In genomic region chr2:73238976-73239375, GRCh38 we compare ENCODE assay signal across 26 cellular contexts. TPM values are rescaled to one million over a fixed set of nuclear protein-coding genes. Genes with fewer than 3 reads are reported as not detected.
DNase-seq lines count a peak whose midpoint lies in the region; ATAC-seq, FAIRE-seq and TF ChIP-seq lines count a peak whose summit lies in the region.
"Had no signal": no experiment of that assay in that cellular context is flagged by ENCODE, and none has a peak within 500 bp of the region (broad histone marks: within the 10 kb centered on the region; RNA-seq: fewer than 3 reads in every experiment).

No MANE protein-coding gene starts in this region.

- H3K9ac ChIP-seq in BLaER1 (peak overlapping the region; percentile 26; the same call in 1 of the 2 replicates), DND-41 (ENCODE audit: low read depth, low read length) (no peak overlapping the region), endothelial cell of umbilical vein (replicated peaks; ENCODE audit: extremely low read depth, insufficient read depth, low read length) (no peak overlapping the region)

- peaks cover 97% of the 10 kb centered on the region for H4K20me1 ChIP-seq in BLaER1
- peaks cover 70% of the 10 kb centered on the region for H4K20me1 ChIP-seq in DND-41 (ENCODE audit: insufficient read depth, low read length)
- H4K20me1 ChIP-seq in endothelial cell of umbilical vein (replicated peaks; ENCODE audit: control insufficient read depth, extremely low read depth, insufficient read depth, low read length) = peaks cover 2% of the 10 kb centered on the region

- H3K79me2 ChIP-seq in DND-41 (ENCODE audit: insufficient read depth, low read length) = peaks cover 96% of the 10 kb centered on the region
- peaks cover 85% of the 10 kb centered on the region for H3K79me2 ChIP-seq in endothelial cell of umbilical vein (ENCODE audit: control insufficient read depth, insufficient read depth, low read length)

- no TSS peak for BruUV-seq in endothelial cell of umbilical vein (replicated peaks; lab: Mats Ljungman, UMichigan)

- H3K9me3 Mint-ChIP-seq in activated CD8-positive, alpha-beta T cell treated with anti-CD3 and anti-CD28 coated beads for 36 hours = no peaks in the 10 kb centered on the region
- H3K9me3 Mint-ChIP-seq in stimulated activated memory B cell treated with anti-CD40 and anti-IgM and Interleukin-4, amounts not matched to agents 10 μg/mL and 1 μg/mL and 100 μg/mL, for 72 hours = no peaks in the 10 kb centered on the region
- H3K9me3 Mint-ChIP-seq: activated naive CD4-positive, alpha-beta T cell treated with anti-CD3 and anti-CD28 coated beads, Interleukin-2, amount 10 ng/mL, durations not matched to agents 7 days and 5 days; neural crest cell had no signal

- peaks cover 30% of the 10 kb centered on the region for H3K4me1 ChIP-seq in BLaER1
- peaks cover 35% of the 10 kb centered on the region for H3K4me1 ChIP-seq in DND-41 (ENCODE audit: insufficient read depth, low read length)
- H3K4me1 ChIP-seq in endothelial cell of umbilical vein (ENCODE audit: control insufficient read depth, extremely low read depth, insufficient read depth, low read length) = peaks cover 29% of the 10 kb centered on the region

- no peaks in the 10 kb centered on the region for H3K9me1 ChIP-seq in endothelial cell of umbilical vein (replicated peaks; ENCODE audit: control insufficient read depth, extremely low read depth, insufficient read depth, low read length)

- peaks cover 41% of the 10 kb centered on the region for H3K4me1 Mint-ChIP-seq in activated CD8-positive, alpha-beta T cell treated with anti-CD3 and anti-CD28 coated beads for 36 hours (ENCODE audit: low read depth)
- H3K4me1 Mint-ChIP-seq in stimulated activated memory B cell treated with anti-CD40 and anti-IgM and Interleukin-4, amounts not matched to agents 10 μg/mL and 1 μg/mL and 100 μg/mL, for 72 hours = peaks cover 33% of the 10 kb centered on the region

- no peak for FAIRE-seq in endothelial cell of umbilical vein (lab: Jason Lieb, UNC)
- FAIRE-seq: GM12878, keratinocyte had no signal

- CTCF ChIA-PET in activated CD8-positive, alpha-beta T cell treated with anti-CD3 and anti-CD28 coated beads for 36 hours (lab: Charles Lee) = interaction anchor here (1.2 to 2.9 kb wide), 2 partner anchors 11 to 51 kb away, joined by 3 to 11 read pairs; no protein-coding TSS in a partner anchor
- CTCF ChIA-PET in endothelial cell of umbilical vein (lab: Charles Lee) = interaction anchor here (1.0 to 2.0 kb wide), 4 partner anchors 21 to 62 kb away, joined by 3 to 6 read pairs (median 5); no protein-coding TSS in a partner anchor

- H3K4me3 ChIP-seq in BLaER1 (no peak overlapping the region), DND-41 (ENCODE audit: low read depth in 1 of 2, low read length in 2 of 2) (no peak overlapping the region), endothelial cell of umbilical vein (replicated peaks in 1 of 3; ENCODE audit: insufficient read depth in 1 of 3, low read depth in 1 of 3, low read length in 3 of 3) (no peak overlapping the region)
- H3K4me3 ChIP-seq: esophagus muscularis mucosa, gastrocnemius medialis, GM12878, thoracic aorta had no signal

- no peaks in the 10 kb centered on the region for H3K27me3 ChIP-seq in BLaER1
- H3K27me3 ChIP-seq in DND-41 (ENCODE audit: insufficient read depth, low read length, poor library complexity) = no peaks in the 10 kb centered on the region
- no peaks in the 10 kb centered on the region for H3K27me3 ChIP-seq in endothelial cell of umbilical vein (ENCODE audit: control insufficient read depth in 2 of 2, insufficient read depth in 2 of 2, low read length in 2 of 2)
- H3K27me3 ChIP-seq: esophagus muscularis mucosa, gastrocnemius medialis had no signal

- ATAC-seq in DND-41 (ENCODE audit: insufficient read depth, low read depth) (no peak), HG03460 (IDR thresholded peaks at IDR 0.05; ENCODE audit: unreplicated experiment) (no peak)
- no peak for ATAC-seq in activated CD8-positive, alpha-beta T cell treated with anti-CD3 and anti-CD28 coated beads for 36 hours
- no peak for ATAC-seq in stimulated activated memory B cell treated with anti-CD40 and anti-IgM and Interleukin-4, amounts not matched to agents 10 μg/mL and 1 μg/mL and 100 μg/mL, for 72 hours
- ATAC-seq: gastrocnemius medialis, GM12878 had no signal

- no peaks in the 10 kb centered on the region for H3K27me3 Mint-ChIP-seq in activated CD8-positive, alpha-beta T cell treated with anti-CD3 and anti-CD28 coated beads for 36 hours
- no peaks in the 10 kb centered on the region for H3K27me3 Mint-ChIP-seq in stimulated activated memory B cell treated with anti-CD40 and anti-IgM and Interleukin-4, amounts not matched to agents 10 μg/mL and 1 μg/mL and 100 μg/mL, for 72 hours
- H3K27me3 Mint-ChIP-seq: activated naive CD4-positive, alpha-beta T cell treated with anti-CD3 and anti-CD28 coated beads, Interleukin-2, amount 10 ng/mL, durations not matched to agents 7 days and 5 days; progenitor cell of endocrine pancreas had no signal

- no peak for DNase-seq in DND-41
- DNase-seq in activated CD8-positive, alpha-beta T cell treated with anti-CD3 and anti-CD28 coated beads for 36 hours = no peak
- DNase-seq in endothelial cell of umbilical vein (ENCODE audit: low read depth, low spot score) = peak; percentile 18
- no peak for DNase-seq in NCI-H1105 treated with DMSO at 0.1 percent for 48 hours (lab: John Stamatoyannopoulos, UW)
- DNase-seq: activated naive CD4-positive, alpha-beta T cell treated with anti-CD3 and anti-CD28 coated beads, Interleukin-2, amount 10 ng/mL, durations not matched to agents 7 days and 5 days; DMS53; effector CD8-positive, alpha-beta T cell; gastrocnemius medialis; hippocampal formation; NCI-H1436 treated with DMSO at 0.1 percent for 48 hours; NCI-H510A treated with DMSO at 0.1 percent for 48 hours; RPMI8226; stimulated activated CD4-positive, alpha-beta T cell treated with anti-CD3 and anti-CD28 coated beads, Interleukin-1b, Interleukin-23, amount 100 ng/mL, for 48 hours had no signal

- peaks cover 86% of the 10 kb centered on the region for H3K36me3 ChIP-seq in BLaER1
- H3K36me3 ChIP-seq in DND-41 (ENCODE audit: insufficient read depth, low read length) = peaks cover 83% of the 10 kb centered on the region
- H3K36me3 ChIP-seq in endothelial cell of umbilical vein (ENCODE audit: control insufficient read depth in 2 of 2, extremely low read depth in 1 of 2, insufficient read depth in 2 of 2, low read length in 2 of 2) = peaks cover 2 to 22% of the 10 kb centered on the region in 2 experiments

- H3K4me2 ChIP-seq in BLaER1 = no peak overlapping the region
- H3K4me2 ChIP-seq in DND-41 (ENCODE audit: insufficient read depth, low read length) = peak overlapping the region; percentile 43; the same call in 1 of the 2 replicates
- peak overlapping the region; percentile 14 for H3K4me2 ChIP-seq in endothelial cell of umbilical vein (ENCODE audit: insufficient read depth, low read length)

- POLR2A ChIA-PET in activated CD8-positive, alpha-beta T cell treated with anti-CD3 and anti-CD28 coated beads for 36 hours (lab: Charles Lee) = interaction anchor here (0.8 to 9.9 kb wide), 6 partner anchors 14 to 51 kb away, joined by 3 to 97 read pairs (median 4); partner anchors contain the start of gene FBXO41
- POLR2A ChIA-PET in endothelial cell of umbilical vein (lab: Charles Lee) = no interaction called here

- H3K4me3 Mint-ChIP-seq in activated CD8-positive, alpha-beta T cell treated with anti-CD3 and anti-CD28 coated beads for 36 hours = no peak overlapping the region
- H3K4me3 Mint-ChIP-seq in stimulated activated memory B cell treated with anti-CD40 and anti-IgM and Interleukin-4, amounts not matched to agents 10 μg/mL and 1 μg/mL and 100 μg/mL, for 72 hours = no peak overlapping the region
- H3K4me3 Mint-ChIP-seq: activated naive CD4-positive, alpha-beta T cell treated with anti-CD3 and anti-CD28 coated beads, Interleukin-2, amount 10 ng/mL, durations not matched to agents 7 days and 5 days had no signal

- peak overlapping the region; percentile 50 for H3K27ac Mint-ChIP-seq in activated CD8-positive, alpha-beta T cell treated with anti-CD3 and anti-CD28 coated beads for 36 hours
- H3K27ac Mint-ChIP-seq in stimulated activated memory B cell treated with anti-CD40 and anti-IgM and Interleukin-4, amounts not matched to agents 10 μg/mL and 1 μg/mL and 100 μg/mL, for 72 hours = no peak overlapping the region
- H3K27ac Mint-ChIP-seq: activated naive CD4-positive, alpha-beta T cell treated with anti-CD3 and anti-CD28 coated beads, Interleukin-2, amount 10 ng/mL, durations not matched to agents 7 days and 5 days; progenitor cell of endocrine pancreas had no signal

- dilution Hi-C loops in endothelial cell of umbilical vein (cut with MboI; ENCODE audit: extremely low pct_ligation_motif_present, low sequenced_read_pairs) = no loop called here

- intact Hi-C loops in activated CD8-positive, alpha-beta T cell treated with anti-CD3 and anti-CD28 coated beads for 36 hours (cut with micrococcal nuclease) = no loop called here
- intact Hi-C loops in endothelial cell of umbilical vein (cut with micrococcal nuclease) = no loop called here

- H3K9me3 ChIP-seq in BLaER1 (no peaks in the 10 kb centered on the region), DND-41 (ENCODE audit: insufficient read depth, low read length, severe bottlenecking) (no peaks in the 10 kb centered on the region), endothelial cell of umbilical vein (replicated peaks; ENCODE audit: control insufficient read depth, insufficient read depth, low read length) (no peaks in the 10 kb centered on the region)
- H3K9me3 ChIP-seq: esophagus muscularis mucosa, gastrocnemius medialis, thoracic aorta had no signal

- no peak overlapping the region for H2AFZ ChIP-seq in DND-41 (ENCODE audit: low read depth, low read length)
- no peak overlapping the region for H2AFZ ChIP-seq in endothelial cell of umbilical vein (ENCODE audit: low read depth, low read length)

- TF ChIP-seq POLR2A in endothelial cell of umbilical vein (IDR thresholded peaks at IDR 0.05; ENCODE audit: low read depth, low read length) = no peak

- TF ChIP-seq CTCF in DND-41 (IDR thresholded peaks at IDR 0.05; ENCODE audit: borderline replicate concordance, extremely low read depth, low read length, poor library complexity, severe bottlenecking) (no peak), endothelial cell of umbilical vein (IDR thresholded peaks at IDR 0.05; ENCODE audit: extremely low read depth in 1 of 2, insufficient read depth in 1 of 2, low read depth in 1 of 2, low read length in 2 of 2) (no peak)
- no peak for TF ChIP-seq CTCF in activated CD8-positive, alpha-beta T cell treated with anti-CD3 and anti-CD28 coated beads for 36 hours (IDR thresholded peaks at IDR 0.05)

- H3K27ac ChIP-seq in BLaER1 (no peak overlapping the region), DND-41 (ENCODE audit: low read length) (no peak overlapping the region), endothelial cell of umbilical vein (ENCODE audit: insufficient read depth, low read depth, low read length) (peak overlapping the region; percentile 88)
- H3K27ac ChIP-seq: esophagus muscularis mucosa, thoracic aorta, VCaP had no signal

- peaks cover 56% of the 10 kb centered on the region for H3K36me3 Mint-ChIP-seq in activated CD8-positive, alpha-beta T cell treated with anti-CD3 and anti-CD28 coated beads for 36 hours (ENCODE audit: low read depth)
- H3K36me3 Mint-ChIP-seq in stimulated activated memory B cell treated with anti-CD40 and anti-IgM and Interleukin-4, amounts not matched to agents 10 μg/mL and 1 μg/mL and 100 μg/mL, for 72 hours = peaks cover 15% of the 10 kb centered on the region

RNA-seq across cellular contexts. Expression of gene CCT7, which starts 4.9 kb away (rescaled TPM):
- 100 to 1,000 TPM; 628 to 660 TPM for total RNA-seq in activated CD8-positive, alpha-beta T cell treated with anti-CD3 and anti-CD28 coated beads for 36 hours
- 362 and 389 TPM in 2 replicates for total RNA-seq in endothelial cell of umbilical vein
- polyA plus RNA-seq in endothelial cell of umbilical vein = 317 and 343 TPM in 2 replicates
- 304 and 311 TPM in 2 replicates for polyA plus RNA-seq in endothelial cell of umbilical vein (2011; cell fraction: cytosol; rRNA removed)
- polyA plus RNA-seq in endothelial cell of umbilical vein (2011; cell fraction: nucleus; rRNA removed) = 134 and 184 TPM in 2 replicates
- polyA plus RNA-seq in endothelial cell of umbilical vein (2012) = 406 and 507 TPM in 2 replicates
- polyA minus RNA-seq in endothelial cell of umbilical vein = 347 and 391 TPM in 2 replicates
- polyA minus RNA-seq in endothelial cell of umbilical vein (2011; cell fraction: cytosol; rRNA and poly(A)+ RNA removed) = 259 TPM
- 59.8 and 83.0 TPM in 2 replicates for polyA minus RNA-seq in endothelial cell of umbilical vein (2011; cell fraction: nucleus; rRNA and poly(A)+ RNA removed)

RNA-seq across cellular contexts. Expression of gene PRADC1, which starts 5.9 kb away (rescaled TPM):
- total RNA-seq in activated CD8-positive, alpha-beta T cell treated with anti-CD3 and anti-CD28 coated beads for 36 hours = 10 to 100 TPM; 12.4 to 16.2 TPM
- 19.6 and 21.8 TPM in 2 replicates for total RNA-seq in endothelial cell of umbilical vein
- polyA plus RNA-seq in endothelial cell of umbilical vein = 32.7 and 42.6 TPM in 2 replicates
- 24.5 and 24.6 TPM in 2 replicates for polyA plus RNA-seq in endothelial cell of umbilical vein (2011; cell fraction: cytosol; rRNA removed)
- polyA plus RNA-seq in endothelial cell of umbilical vein (2011; cell fraction: nucleus; rRNA removed) = 9.0 and 9.3 TPM in 2 replicates
- 21.0 and 22.8 TPM in 2 replicates for polyA plus RNA-seq in endothelial cell of umbilical vein (2012)
- 13.7 and 17.4 TPM in 2 replicates for polyA minus RNA-seq in endothelial cell of umbilical vein
- 14.7 TPM for polyA minus RNA-seq in endothelial cell of umbilical vein (2011; cell fraction: cytosol; rRNA and poly(A)+ RNA removed)
- polyA minus RNA-seq in endothelial cell of umbilical vein (2011; cell fraction: nucleus; rRNA and poly(A)+ RNA removed) = 4.0 and 5.1 TPM in 2 replicates

RNA-seq across cellular contexts. Expression of gene SMYD5, which starts 24.9 kb away (rescaled TPM):
- total RNA-seq in activated CD8-positive, alpha-beta T cell treated with anti-CD3 and anti-CD28 coated beads for 36 hours = 10 to 100 TPM; 39.6 to 48.6 TPM
- 23.4 and 31.7 TPM in 2 replicates for total RNA-seq in endothelial cell of umbilical vein
- polyA plus RNA-seq in endothelial cell of umbilical vein = 16.2 and 19.9 TPM in 2 replicates
- 18.9 and 20.7 TPM in 2 replicates for polyA plus RNA-seq in endothelial cell of umbilical vein (2011; cell fraction: cytosol; rRNA removed)
- polyA plus RNA-seq in endothelial cell of umbilical vein (2011; cell fraction: nucleus; rRNA removed) = 42.3 and 47.6 TPM in 2 replicates
- polyA plus RNA-seq in endothelial cell of umbilical vein (2012) = 20.3 and 23.2 TPM in 2 replicates
- 25.7 and 36.9 TPM in 2 replicates for polyA minus RNA-seq in endothelial cell of umbilical vein
- 11.6 TPM for polyA minus RNA-seq in endothelial cell of umbilical vein (2011; cell fraction: cytosol; rRNA and poly(A)+ RNA removed)
- 19.8 and 21.2 TPM in 2 replicates for polyA minus RNA-seq in endothelial cell of umbilical vein (2011; cell fraction: nucleus; rRNA and poly(A)+ RNA removed)

RNA-seq across cellular contexts. Expression of gene NOTO, which starts 36.6 kb away (rescaled TPM):
- total RNA-seq in activated CD8-positive, alpha-beta T cell treated with anti-CD3 and anti-CD28 coated beads for 36 hours = not detected
- not detected in 2 replicates for total RNA-seq in endothelial cell of umbilical vein
- not detected in 2 replicates for polyA plus RNA-seq in endothelial cell of umbilical vein
- not detected in 2 replicates for polyA plus RNA-seq in endothelial cell of umbilical vein (2011; cell fraction: cytosol; rRNA removed)
- polyA plus RNA-seq in endothelial cell of umbilical vein (2011; cell fraction: nucleus; rRNA removed) = not detected in 2 replicates
- polyA plus RNA-seq in endothelial cell of umbilical vein (2012) = not detected in 2 replicates
- polyA minus RNA-seq in endothelial cell of umbilical vein = not detected in 2 replicates
- polyA minus RNA-seq in endothelial cell of umbilical vein (2011; cell fraction: cytosol; rRNA and poly(A)+ RNA removed) = not detected
- polyA minus RNA-seq in endothelial cell of umbilical vein (2011; cell fraction: nucleus; rRNA and poly(A)+ RNA removed) = not detected in 2 replicates
- total RNA-seq: esophagus muscularis mucosa; gastrocnemius medialis; GM12878; lower leg skin; mucosa of gallbladder; neural crest cell; progenitor cell of endocrine pancreas; T-helper 2 cell treated with Interferon-gamma antibody and Interleukin-4, amounts not matched to agents 100 ng/mL and 5 ng/mL, for 36 hours; thoracic aorta had no signal
- polyA plus RNA-seq: GM12878, keratinocyte had no signal

RNA-seq across cellular contexts. Expression of gene FBXO41, which starts 45.3 kb away (rescaled TPM):
- total RNA-seq in activated CD8-positive, alpha-beta T cell treated with anti-CD3 and anti-CD28 coated beads for 36 hours = 10 to 100 TPM; 41.5 to 42.0 TPM
- total RNA-seq in endothelial cell of umbilical vein = 1.2 and 1.5 TPM in 2 replicates
- 0.88 and 0.94 TPM in 2 replicates for polyA plus RNA-seq in endothelial cell of umbilical vein
- polyA plus RNA-seq in endothelial cell of umbilical vein (2011; cell fraction: cytosol; rRNA removed) = 0.39 and 0.45 TPM in 2 replicates
- 1.8 and 2.4 TPM in 2 replicates for polyA plus RNA-seq in endothelial cell of umbilical vein (2011; cell fraction: nucleus; rRNA removed)
- polyA plus RNA-seq in endothelial cell of umbilical vein (2012) = 1.8 and 3.2 TPM in 2 replicates
- polyA minus RNA-seq in endothelial cell of umbilical vein = 0.83 and 1.4 TPM in 2 replicates
- 7.4 TPM for polyA minus RNA-seq in endothelial cell of umbilical vein (2011; cell fraction: cytosol; rRNA and poly(A)+ RNA removed)
- 0.67 and 1.2 TPM in 2 replicates for polyA minus RNA-seq in endothelial cell of umbilical vein (2011; cell fraction: nucleus; rRNA and poly(A)+ RNA removed)
